18 cellular contexts compared by ENCODE assay signal in genomic region chr18:31325051-31325450, GRCh38. TPM values are rescaled to one million over a fixed set of nuclear protein-coding genes. Genes with fewer than 3 reads are reported as not detected.
DNase-seq lines count a peak whose midpoint lies in the region; ATAC-seq and TF ChIP-seq lines count a peak whose summit lies in the region.
"Had no signal": no experiment of that assay in that cellular context is flagged by ENCODE, and none has a peak within 500 bp of the region (broad histone marks: within the 10 kb centered on the region; RNA-seq: fewer than 3 reads in every experiment).

No MANE protein-coding gene starts in this region.

- H3K9me3 ChIP-seq in mammary epithelial cell (replicated peaks; ENCODE audit: insufficient read depth, low read length) (no peaks in the 10 kb centered on the region), hepatocyte (ENCODE audit: low read depth) (no peaks in the 10 kb centered on the region), gastroesophageal sphincter (no peaks in the 10 kb centered on the region)
- H3K9me3 ChIP-seq: upper lobe of left lung had no signal

- in situ Hi-C loops in mammary epithelial cell (cut with MboI; ENCODE audit: low sequenced_read_pairs in 2 of 2): no loop called here

- BruUV-seq in mammary epithelial cell (replicated peaks; lab: Mats Ljungman, UMichigan): no TSS peak

- intact Hi-C loops in mammary epithelial cell (cut with micrococcal nuclease): no loop called here

- ATAC-seq in HG03045 (IDR thresholded peaks at IDR 0.05; ENCODE audit: unreplicated experiment) (no peak), gastroesophageal sphincter (no peak)
- ATAC-seq: sciatic nerve; stimulated activated naive B cell treated with anti-CD40 and anti-IgM and Interleukin-4, amounts not matched to agents 10 μg/mL and 1 μg/mL and 100 μg/mL, for 72 hours had no signal

- H3K27ac ChIP-seq in mammary epithelial cell (ENCODE audit: insufficient read depth, low read depth, low read length): no peak overlapping the region
- no peak overlapping the region for H3K27ac ChIP-seq in hepatocyte
- H3K27ac ChIP-seq in skin epidermis: peak overlapping the region in 14 of 21 experiments; percentile 7 to 82 (median 38)
- H3K27ac ChIP-seq in gastroesophageal sphincter: no peak overlapping the region
- H3K27ac ChIP-seq: upper lobe of left lung had no signal

- no peak for TF ChIP-seq POLR2A in gastroesophageal sphincter (IDR thresholded peaks at IDR 0.05)

- H3K36me3 ChIP-seq in mammary epithelial cell (ENCODE audit: insufficient read depth, low read length) (no peaks in the 10 kb centered on the region), hepatocyte (replicated peaks; ENCODE audit: insufficient read depth, low read depth) (no peaks in the 10 kb centered on the region), gastroesophageal sphincter (no peaks in the 10 kb centered on the region)
- H3K36me3 ChIP-seq: upper lobe of left lung had no signal

- dilution Hi-C loops in mammary epithelial cell (cut with HindIII; ENCODE audit: low sequenced_read_pairs): no loop called here

- no peak for TF ChIP-seq EP300 in gastroesophageal sphincter (IDR thresholded peaks at IDR 0.05)

- DNase-seq in NCI-H226: peak; percentile 85
- DNase-seq in mammary epithelial cell: peak; percentile 37
- peak; percentile 22 for DNase-seq in hepatocyte (ENCODE audit: low spot score)
- DNase-seq in NCI-H1105 treated with DMSO at 0.1 percent for 48 hours (lab: John Stamatoyannopoulos, UW): no peak
- DNase-seq: CD4-positive, CD25-positive, alpha-beta regulatory T cell; MM.1S; naive B cell; NCI-H2107; RPMI8226; stimulated activated naive B cell treated with anti-CD40 and anti-IgM and Interleukin-4, amounts not matched to agents 10 μg/mL and 1 μg/mL and 100 μg/mL, for 72 hours; upper lobe of left lung had no signal

- H3K4me3 ChIP-seq in mammary epithelial cell (replicated peaks in 1 of 3; ENCODE audit: insufficient read depth in 1 of 3, low read depth in 2 of 3, low read length in 3 of 3): no peak overlapping the region
- no peak overlapping the region for H3K4me3 ChIP-seq in hepatocyte
- no peak overlapping the region for H3K4me3 ChIP-seq in skin epidermis
- H3K4me3 ChIP-seq in gastroesophageal sphincter: no peak overlapping the region
- H3K4me3 ChIP-seq: upper lobe of left lung had no signal

- H4K20me1 ChIP-seq in mammary epithelial cell (ENCODE audit: insufficient read depth, low read length) (no peaks in the 10 kb centered on the region), hepatocyte (ENCODE audit: insufficient read depth, poor library complexity, severe bottlenecking) (no peaks in the 10 kb centered on the region)

- no peaks in the 10 kb centered on the region for H3K27me3 ChIP-seq in mammary epithelial cell (ENCODE audit: insufficient read depth, low read length)
- H3K27me3 ChIP-seq in hepatocyte: no peaks in the 10 kb centered on the region
- H3K27me3 ChIP-seq in gastroesophageal sphincter: no peaks in the 10 kb centered on the region
- H3K27me3 ChIP-seq: upper lobe of left lung had no signal

- H3K79me2 ChIP-seq in mammary epithelial cell (ENCODE audit: insufficient read depth, low read length): no peaks in the 10 kb centered on the region
- H3K79me2 ChIP-seq in hepatocyte: no peaks in the 10 kb centered on the region

- H3K4me2 ChIP-seq in mammary epithelial cell (ENCODE audit: insufficient read depth, low read depth, low read length): no peak overlapping the region
- H3K4me2 ChIP-seq in hepatocyte: no peak overlapping the region

- no peak overlapping the region for H3K9ac ChIP-seq in mammary epithelial cell (ENCODE audit: insufficient read depth, low read length)

- WGBS in mammary epithelial cell (ENCODE audit: low coverage, missing lambda C conversion rate): 76% methylated on average over 3 of the region's 3 CpGs
- WGBS in hepatocyte (ENCODE audit: low lambda C conversion rate, missing lambda C conversion rate): 77% methylated on average over 3 of the region's 3 CpGs
- 56 to 64% methylated on average over 3 of the region's 3 CpGs for WGBS in gastroesophageal sphincter (ENCODE audit: low coverage in 1 of 2), 2 donors

- no peaks in the 10 kb centered on the region for H3K9me2 ChIP-seq in hepatocyte (replicated peaks; ENCODE audit: insufficient read depth)

- no peak for TF ChIP-seq CTCF in mammary epithelial cell (conservative IDR thresholded peaks at IDR 0.05 in 1 of 2, IDR thresholded peaks at IDR 0.05 in 1 of 2; ENCODE audit: extremely low read depth in 1 of 2, insufficient read depth in 1 of 2, low read depth in 1 of 2, low read length in 2 of 2)
- TF ChIP-seq CTCF in hepatocyte (IDR thresholded peaks at IDR 0.05; ENCODE audit: poor library complexity): no peak
- TF ChIP-seq CTCF in gastroesophageal sphincter (IDR thresholded peaks at IDR 0.05): no peak

- H3K4me1 ChIP-seq in mammary epithelial cell (ENCODE audit: insufficient read depth, low read length) (no peaks in the 10 kb centered on the region), hepatocyte (ENCODE audit: insufficient read depth) (no peaks in the 10 kb centered on the region), gastroesophageal sphincter (no peaks in the 10 kb centered on the region)
- H3K4me1 ChIP-seq: upper lobe of left lung had no signal

- CTCF ChIA-PET in mammary epithelial cell (lab: Charles Lee; ENCODE audit: low non-redundant PET): no interaction called here

- H2AFZ ChIP-seq in mammary epithelial cell (ENCODE audit: low read depth, low read length): no peak overlapping the region
- no peak overlapping the region for H2AFZ ChIP-seq in hepatocyte

RNA-seq across cellular contexts. Expression of gene DSG1, which starts 7.1 kb away (rescaled TPM):
- total RNA-seq in mammary epithelial cell (under 1 TPM; 0.17 to 0.33 TPM), hepatocyte (0.70 and 0.76 TPM in 2 replicates), gastroesophageal sphincter (under 1 TPM in 2 of 4 donors, not detected in 2; 0.20 to 0.31 TPM)
- polyA plus RNA-seq in mammary epithelial cell (0.07 TPM), hepatocyte (0.10 and 0.65 TPM in 2 replicates)
- polyA minus RNA-seq in mammary epithelial cell: not detected
- total RNA-seq: CD4-positive, CD25-positive, alpha-beta regulatory T cell; G401; glomerular endothelial cell; T-helper 1 cell treated with Interleukin-12 subunit alpha and Interleukin-12 subunit beta and Interleukin-4 antibody, amounts not matched to agents 30 ng/mL and 1 ng/mL, for 36 hours; upper lobe of left lung had no signal
- polyA plus RNA-seq: CD4-positive, CD25-positive, alpha-beta regulatory T cell had no signal

RNA-seq across cellular contexts. Expression of gene DSG4, which starts 51.5 kb away (rescaled TPM):
- total RNA-seq in mammary epithelial cell (under 1 TPM; under 0.01 to 0.28 TPM), hepatocyte (0.12 and 0.23 TPM in 2 replicates), gastroesophageal sphincter (not detected)
- polyA plus RNA-seq in mammary epithelial cell (0.15 TPM), hepatocyte (0.41 TPM in 1 of 2 replicates, not detected in the other)
- not detected for polyA minus RNA-seq in mammary epithelial cell
- total RNA-seq: CD4-positive, CD25-positive, alpha-beta regulatory T cell; G401; glomerular endothelial cell; sciatic nerve; T-helper 1 cell treated with Interleukin-12 subunit alpha and Interleukin-12 subunit beta and Interleukin-4 antibody, amounts not matched to agents 30 ng/mL and 1 ng/mL, for 36 hours; upper lobe of left lung had no signal
- polyA plus RNA-seq: CD4-positive, CD25-positive, alpha-beta regulatory T cell had no signal

Comparison
In these comparisons a context has a peak if more than half of its experiments do, and no peak if none do; other contexts are left out.
1. H3K27ac ChIP-seq: peak in skin epidermis (14 of 21); none in mammary epithelial cell (single experiment), hepatocyte (single experiment) and gastroesophageal sphincter (0 of 4).